1 cellular context compared by ENCODE assay signal in genomic region chr19:12666305-12667048, GRCh38.
TF ChIP-seq lines count a peak whose summit lies in the region.

Gene MAN2B1, minus strand, starts transcription at chr19:12666742. Its CDS starts 41 bp downstream, at chr19:12666701.
A gene with protein sequence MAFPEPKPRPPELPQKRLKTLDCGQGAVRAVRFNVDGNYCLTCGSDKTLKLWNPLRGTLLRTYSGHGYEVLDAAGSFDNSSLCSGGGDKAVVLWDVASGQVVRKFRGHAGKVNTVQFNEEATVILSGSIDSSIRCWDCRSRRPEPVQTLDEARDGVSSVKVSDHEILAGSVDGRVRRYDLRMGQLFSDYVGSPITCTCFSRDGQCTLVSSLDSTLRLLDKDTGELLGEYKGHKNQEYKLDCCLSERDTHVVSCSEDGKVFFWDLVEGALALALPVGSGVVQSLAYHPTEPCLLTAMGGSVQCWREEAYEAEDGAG (plus strand): TSS chr19:12666807. CDS start chr19:12669791, 2,984 bp downstream.

TF ChIP-seq in HEK293, 187 proteins besides CTCF, POLR2A, EP300 and RAD21 (continued from another document):
- TF ChIP-seq ATF2 (tag by site-specific recombination; IDR thresholded peaks at IDR 0.05; ENCODE audit: low read depth) (no peak), ZBTB8A (tag by site-specific recombination; IDR thresholded peaks at IDR 0.05) (peak; percentile 58; the same call in 1 of the 2 replicates), ZBTB7A (tag by site-specific recombination; IDR thresholded peaks at IDR 0.05; ENCODE audit: low read depth) (peak; percentile 53; the same call in 1 of the 2 replicates), ZNF335 (tag by site-specific recombination; conservative IDR thresholded peaks at IDR 0.05) (peak; percentile 84), GFI1B (tag by site-specific recombination; IDR thresholded peaks at IDR 0.05) (no peak), IKZF3 (tag by site-specific recombination; IDR thresholded peaks at IDR 0.05) (peak; percentile 87), ZNF777 (tag by site-specific recombination; IDR thresholded peaks at IDR 0.05; ENCODE audit: borderline replicate concordance) (no peak), ZFP37 (tag by site-specific recombination; IDR thresholded peaks at IDR 0.05) (no peak), GLI2 (tag by site-specific recombination; IDR thresholded peaks at IDR 0.05; ENCODE audit: borderline replicate concordance, low read depth) (no peak), ZEB2 (tag by site-specific recombination; IDR thresholded peaks at IDR 0.05) (peak; percentile 12; the same call in 1 of the 2 replicates), ZNF670 (tag by site-specific recombination; IDR thresholded peaks at IDR 0.05; ENCODE audit: low read depth) (no peak), ZNF132 (tag by site-specific recombination; IDR thresholded peaks at IDR 0.05; ENCODE audit: borderline replicate concordance) (no peak), SP2 (tag by site-specific recombination; IDR thresholded peaks at IDR 0.05) (peak; percentile 69), ZSCAN5A (tag by site-specific recombination; IDR thresholded peaks at IDR 0.05) (no peak), ZNF639 (tag by site-specific recombination; IDR thresholded peaks at IDR 0.05) (no peak), ZBTB20 (tag by site-specific recombination; IDR thresholded peaks at IDR 0.05) (peak; percentile 88), ZNF600 (tag by site-specific recombination; IDR thresholded peaks at IDR 0.05) (no peak), ZNF488 (tag by site-specific recombination; IDR thresholded peaks at IDR 0.05) (no peak), ZXDB (tag by site-specific recombination; IDR thresholded peaks at IDR 0.05) (peak; percentile 78), ZIC2 (tag by site-specific recombination; IDR thresholded peaks at IDR 0.05) (peak; percentile 40; the same call in 1 of the 2 replicates), ZBTB26 (tag by site-specific recombination; optimal IDR thresholded peaks at IDR 0.05) (peak; percentile 58), YY2 (tag by site-specific recombination; IDR thresholded peaks at IDR 0.05) (no peak), ZNF114 (tag by site-specific recombination; IDR thresholded peaks at IDR 0.05) (no peak), ZFHX2 (tag by site-specific recombination; conservative IDR thresholded peaks at IDR 0.05) (peak; percentile 95), ZNF302 (tag by site-specific recombination; IDR thresholded peaks at IDR 0.05; ENCODE audit: low read depth) (no peak), ZNF311 (tag by site-specific recombination; IDR thresholded peaks at IDR 0.05; ENCODE audit: borderline replicate concordance) (no peak), ZNF175 (tag by site-specific recombination; IDR thresholded peaks at IDR 0.05) (no peak), MZF1 (tag by site-specific recombination; IDR thresholded peaks at IDR 0.05; ENCODE audit: borderline replicate concordance) (no peak), PATZ1 (tag by site-specific recombination; IDR thresholded peaks at IDR 0.05) (no peak; the same call in 1 of the 2 replicates), ZNF214 (tag by site-specific recombination; IDR thresholded peaks at IDR 0.05; ENCODE audit: borderline replicate concordance) (no peak), KLF7 (tag by site-specific recombination; IDR thresholded peaks at IDR 0.05; ENCODE audit: borderline replicate concordance) (peak; percentile 13; the same call in 1 of the 2 replicates), ZNF792 (tag by site-specific recombination; IDR thresholded peaks at IDR 0.05) (no peak)
- TF ChIP-seq, protein P1, sequence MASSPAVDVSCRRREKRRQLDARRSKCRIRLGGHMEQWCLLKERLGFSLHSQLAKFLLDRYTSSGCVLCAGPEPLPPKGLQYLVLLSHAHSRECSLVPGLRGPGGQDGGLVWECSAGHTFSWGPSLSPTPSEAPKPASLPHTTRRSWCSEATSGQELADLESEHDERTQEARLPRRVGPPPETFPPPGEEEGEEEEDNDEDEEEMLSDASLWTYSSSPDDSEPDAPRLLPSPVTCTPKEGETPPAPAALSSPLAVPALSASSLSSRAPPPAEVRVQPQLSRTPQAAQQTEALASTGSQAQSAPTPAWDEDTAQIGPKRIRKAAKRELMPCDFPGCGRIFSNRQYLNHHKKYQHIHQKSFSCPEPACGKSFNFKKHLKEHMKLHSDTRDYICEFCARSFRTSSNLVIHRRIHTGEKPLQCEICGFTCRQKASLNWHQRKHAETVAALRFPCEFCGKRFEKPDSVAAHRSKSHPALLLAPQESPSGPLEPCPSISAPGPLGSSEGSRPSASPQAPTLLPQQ (tag by site-specific recombination; IDR thresholded peaks at IDR 0.05), result peak; percentile 20; the same call in 1 of the 2 replicates
- TF ChIP-seq, protein P2, sequence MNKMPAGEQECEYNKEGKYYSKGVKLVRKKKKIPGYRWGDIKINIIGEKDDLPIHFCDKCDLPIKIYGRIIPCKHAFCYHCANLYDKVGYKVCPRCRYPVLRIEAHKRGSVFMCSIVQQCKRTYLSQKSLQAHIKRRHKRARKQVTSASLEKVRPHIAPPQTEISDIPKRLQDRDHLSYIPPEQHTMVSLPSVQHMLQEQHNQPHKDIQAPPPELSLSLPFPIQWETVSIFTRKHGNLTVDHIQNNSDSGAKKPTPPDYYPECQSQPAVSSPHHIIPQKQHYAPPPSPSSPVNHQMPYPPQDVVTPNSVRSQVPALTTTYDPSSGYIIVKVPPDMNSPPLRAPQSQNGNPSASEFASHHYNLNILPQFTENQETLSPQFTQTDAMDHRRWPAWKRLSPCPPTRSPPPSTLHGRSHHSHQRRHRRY (tag by site-specific recombination; IDR thresholded peaks at IDR 0.05), result no peak
- TF ChIP-seq, protein P3, sequence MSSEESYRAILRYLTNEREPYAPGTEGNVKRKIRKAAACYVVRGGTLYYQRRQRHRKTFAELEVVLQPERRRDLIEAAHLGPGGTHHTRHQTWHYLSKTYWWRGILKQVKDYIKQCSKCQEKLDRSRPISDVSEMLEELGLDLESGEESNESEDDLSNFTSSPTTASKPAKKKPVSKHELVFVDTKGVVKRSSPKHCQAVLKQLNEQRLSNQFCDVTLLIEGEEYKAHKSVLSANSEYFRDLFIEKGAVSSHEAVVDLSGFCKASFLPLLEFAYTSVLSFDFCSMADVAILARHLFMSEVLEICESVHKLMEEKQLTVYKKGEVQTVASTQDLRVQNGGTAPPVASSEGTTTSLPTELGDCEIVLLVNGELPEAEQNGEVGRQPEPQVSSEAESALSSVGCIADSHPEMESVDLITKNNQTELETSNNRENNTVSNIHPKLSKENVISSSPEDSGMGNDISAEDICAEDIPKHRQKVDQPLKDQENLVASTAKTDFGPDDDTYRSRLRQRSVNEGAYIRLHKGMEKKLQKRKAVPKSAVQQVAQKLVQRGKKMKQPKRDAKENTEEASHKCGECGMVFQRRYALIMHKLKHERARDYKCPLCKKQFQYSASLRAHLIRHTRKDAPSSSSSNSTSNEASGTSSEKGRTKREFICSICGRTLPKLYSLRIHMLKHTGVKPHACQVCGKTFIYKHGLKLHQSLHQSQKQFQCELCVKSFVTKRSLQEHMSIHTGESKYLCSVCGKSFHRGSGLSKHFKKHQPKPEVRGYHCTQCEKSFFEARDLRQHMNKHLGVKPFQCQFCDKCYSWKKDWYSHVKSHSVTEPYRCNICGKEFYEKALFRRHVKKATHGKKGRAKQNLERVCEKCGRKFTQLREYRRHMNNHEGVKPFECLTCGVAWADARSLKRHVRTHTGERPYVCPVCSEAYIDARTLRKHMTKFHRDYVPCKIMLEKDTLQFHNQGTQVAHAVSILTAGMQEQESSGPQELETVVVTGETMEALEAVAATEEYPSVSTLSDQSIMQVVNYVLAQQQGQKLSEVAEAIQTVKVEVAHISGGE (tag by site-specific recombination; conservative IDR thresholded peaks at IDR 0.05; ENCODE audit: low read depth), result 0 out of 2 replicates have a peak, but pooled peaks have one; percentile 32
- TF ChIP-seq, protein P4, sequence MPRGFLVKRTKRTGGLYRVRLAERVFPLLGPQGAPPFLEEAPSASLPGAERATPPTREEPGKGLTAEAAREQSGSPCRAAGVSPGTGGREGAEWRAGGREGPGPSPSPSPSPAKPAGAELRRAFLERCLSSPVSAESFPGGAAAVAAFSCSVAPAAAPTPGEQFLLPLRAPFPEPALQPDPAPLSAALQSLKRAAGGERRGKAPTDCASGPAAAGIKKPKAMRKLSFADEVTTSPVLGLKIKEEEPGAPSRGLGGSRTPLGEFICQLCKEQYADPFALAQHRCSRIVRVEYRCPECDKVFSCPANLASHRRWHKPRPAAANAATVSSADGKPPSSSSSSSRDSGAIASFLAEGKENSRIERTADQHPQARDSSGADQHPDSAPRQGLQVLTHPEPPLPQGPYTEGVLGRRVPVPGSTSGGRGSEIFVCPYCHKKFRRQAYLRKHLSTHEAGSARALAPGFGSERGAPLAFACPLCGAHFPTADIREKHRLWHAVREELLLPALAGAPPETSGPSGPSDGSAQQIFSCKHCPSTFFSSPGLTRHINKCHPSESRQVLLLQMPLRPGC (tag by site-specific recombination; IDR thresholded peaks at IDR 0.05), result 0 out of 2 replicates have a peak, but pooled peaks have one; percentile 10
- TF ChIP-seq, protein P5, sequence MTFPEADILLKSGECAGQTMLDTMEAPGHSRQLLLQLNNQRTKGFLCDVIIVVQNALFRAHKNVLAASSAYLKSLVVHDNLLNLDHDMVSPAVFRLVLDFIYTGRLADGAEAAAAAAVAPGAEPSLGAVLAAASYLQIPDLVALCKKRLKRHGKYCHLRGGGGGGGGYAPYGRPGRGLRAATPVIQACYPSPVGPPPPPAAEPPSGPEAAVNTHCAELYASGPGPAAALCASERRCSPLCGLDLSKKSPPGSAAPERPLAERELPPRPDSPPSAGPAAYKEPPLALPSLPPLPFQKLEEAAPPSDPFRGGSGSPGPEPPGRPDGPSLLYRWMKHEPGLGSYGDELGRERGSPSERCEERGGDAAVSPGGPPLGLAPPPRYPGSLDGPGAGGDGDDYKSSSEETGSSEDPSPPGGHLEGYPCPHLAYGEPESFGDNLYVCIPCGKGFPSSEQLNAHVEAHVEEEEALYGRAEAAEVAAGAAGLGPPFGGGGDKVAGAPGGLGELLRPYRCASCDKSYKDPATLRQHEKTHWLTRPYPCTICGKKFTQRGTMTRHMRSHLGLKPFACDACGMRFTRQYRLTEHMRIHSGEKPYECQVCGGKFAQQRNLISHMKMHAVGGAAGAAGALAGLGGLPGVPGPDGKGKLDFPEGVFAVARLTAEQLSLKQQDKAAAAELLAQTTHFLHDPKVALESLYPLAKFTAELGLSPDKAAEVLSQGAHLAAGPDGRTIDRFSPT (tag by site-specific recombination; IDR thresholded peaks at IDR 0.05), result peak; percentile 78
TF ChIP-seq in HEK293: peak in this region for 26.
